29 cellular contexts compared by ENCODE assay signal in the genomic region with DNA sequence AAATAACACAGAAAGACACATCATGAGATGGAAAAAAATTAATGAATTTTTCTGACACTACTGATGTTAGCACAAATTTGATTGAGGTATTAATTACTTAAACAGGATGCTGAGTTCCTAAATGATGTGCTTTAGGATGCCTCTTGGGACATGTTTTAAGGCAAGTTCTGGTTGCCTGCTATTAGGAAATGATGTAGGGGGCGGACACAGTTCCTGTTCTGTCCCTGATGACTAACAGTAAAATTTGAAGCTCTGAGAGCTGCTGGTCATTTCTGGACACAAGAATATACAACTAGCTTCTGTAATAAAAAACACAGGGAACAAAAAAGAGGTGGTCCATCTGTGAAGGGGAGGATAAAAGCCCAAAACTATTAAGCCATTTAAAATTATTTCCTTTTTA.
DNase-seq lines count a peak whose midpoint lies in the region; TF ChIP-seq lines count a peak whose summit lies in the region.
"Had no signal": no experiment of that assay in that cellular context is flagged by ENCODE, and none has a peak within 500 bp of the region (broad histone marks: within the 10 kb centered on the region; RNA-seq: fewer than 3 reads in every experiment).

No MANE protein-coding gene starts in this region.

- no peak overlapping the region for H3K27ac ChIP-seq in GM23248
- no peak overlapping the region for H3K27ac ChIP-seq in mesenchymal stem cell (ENCODE audit: low read length, poor library complexity, severe bottlenecking)
- H3K27ac ChIP-seq: C4-2B, left ventricle myocardium inferior, prostate gland, transverse colon had no signal

- H4K8ac ChIP-seq in mesenchymal stem cell (ENCODE audit: low read length): no peak overlapping the region

- no peak for TF ChIP-seq CTCF in AG10803 (conservative IDR thresholded peaks at IDR 0.05; ENCODE audit: low read length)

- H3K79me1 ChIP-seq in mesenchymal stem cell (replicated peaks; ENCODE audit: low read length, poor library complexity, severe bottlenecking): no peaks in the 10 kb centered on the region

- WGBS in GM23248 (ENCODE audit: low coverage in 1 of 2, low lambda C conversion rate in 2 of 2, missing lambda C conversion rate in 2 of 2), 2 experiments: 62 to 79% methylated on average over 1 of the region's 1 CpG
- no CpG with 5 or more reads among the region's 1 CpG for WGBS in mesenchymal stem cell

- H4K20me1 ChIP-seq in GM23248 (ENCODE audit: insufficient read depth): no peaks in the 10 kb centered on the region

- in situ Hi-C loops in GM23248 (cut with MboI): no loop called here
- in situ Hi-C loops in ACHN (cut with HindIII; ENCODE audit: low pct_ligation_motif_present, low pct_unique_long_range_greater_than_20kb, low sequenced_read_pairs): no loop called here

- H3K4me2 ChIP-seq in GM23248 (ENCODE audit: unreplicated experiment) (no peak overlapping the region), mesenchymal stem cell (ENCODE audit: low read length, poor library complexity, severe bottlenecking) (no peak overlapping the region)

- H2BK120ac ChIP-seq in mesenchymal stem cell (ENCODE audit: low read depth, low read length): no peak overlapping the region

- H3K9ac ChIP-seq in GM23248: no peak overlapping the region
- H3K9ac ChIP-seq in mesenchymal stem cell (ENCODE audit: low read length): no peak overlapping the region

- no peaks in the 10 kb centered on the region for H3K79me2 ChIP-seq in GM23248 (ENCODE audit: insufficient read depth)

- no peaks in the 10 kb centered on the region for H3K9me3 ChIP-seq in GM23248 (ENCODE audit: low read depth)
- H3K9me3 ChIP-seq in mesenchymal stem cell (ENCODE audit: control insufficient read depth, low read length): no peaks in the 10 kb centered on the region
- H3K9me3 ChIP-seq: left ventricle myocardium inferior, prostate gland, transverse colon had no signal

- H3K4ac ChIP-seq in mesenchymal stem cell (ENCODE audit: low read depth in 1 of 2, low read length in 2 of 2): no peak overlapping the region

- H3K18ac ChIP-seq in mesenchymal stem cell (ENCODE audit: low read depth in 1 of 2, low read length in 2 of 2): no peak overlapping the region

- H3K14ac ChIP-seq in mesenchymal stem cell (ENCODE audit: low read length in 2 of 2): no peak overlapping the region

- H3K4me3 ChIP-seq in AG10803 (ENCODE audit: low read length): no peak overlapping the region
- no peak overlapping the region for H3K4me3 ChIP-seq in GM23248
- no peak overlapping the region for H3K4me3 ChIP-seq in mesenchymal stem cell (ENCODE audit: insufficient read depth in 1 of 2, low read depth in 1 of 2, low read length in 2 of 2)
- H3K4me3 ChIP-seq: GM23338, left ventricle myocardium inferior, prostate gland, transverse colon had no signal

- H2BK15ac ChIP-seq in mesenchymal stem cell (ENCODE audit: low read depth, poor library complexity, severe bottlenecking): no peak overlapping the region

- H3F3A ChIP-seq in GM23248 (ENCODE audit: insufficient read depth): no peaks in the 10 kb centered on the region

- H3K4me1 ChIP-seq in GM23248 (ENCODE audit: insufficient read depth) (peaks cover 8% of the 10 kb centered on the region; the same call in 1 of the 2 replicates), mesenchymal stem cell (ENCODE audit: control insufficient read depth, insufficient read depth, low read depth, low read length) (no peaks in the 10 kb centered on the region)
- H3K4me1 ChIP-seq: prostate gland, transverse colon had no signal

- H3K27me3 ChIP-seq in GM23248 (replicated peaks; ENCODE audit: insufficient read depth) (no peaks in the 10 kb centered on the region), mesenchymal stem cell (ENCODE audit: control insufficient read depth in 1 of 2, insufficient read depth in 1 of 2, low read length in 2 of 2) (no peaks in the 10 kb centered on the region)
- H3K27me3 ChIP-seq: transverse colon had no signal

- DNase-seq in AG10803 (ENCODE audit: low read depth): peak; percentile 36
- DNase-seq in GM23248: peak; percentile 58
- peak; percentile 38 for DNase-seq in dermis blood vessel endothelial cell
- DNase-seq in mesenchymal stem cell: peak; percentile 69
- DNase-seq in erythroblast (lab: John Stamatoyannopoulos, UW): no peak
- DNase-seq in ACHN: no peak
- DNase-seq in D341Med (ENCODE audit: low spot score): no peak
- DNase-seq in DMS53 treated with DMSO at 0.1 percent for 48 hours (lab: John Stamatoyannopoulos, UW; ENCODE audit: unreplicated experiment): no peak
- DNase-seq: activated CD4-positive, alpha-beta T cell treated with anti-CD3 and anti-CD28 coated beads, Interleukin-2, amount 50 U/mL, for 48 hours; activated gamma-delta T cell treated with Interleukin-2 at 50 U/mL for 16 hours; activated naive CD8-positive, alpha-beta T cell treated with anti-CD3 and anti-CD28 coated beads, Interleukin-2, amount 10 ng/mL, durations not matched to agents 7 days and 5 days; activated T-cell treated with anti-CD3 and anti-CD28 coated beads, Interleukin-2, amount 50 U/mL, for 48 hours; Calu3; central memory CD4-positive, alpha-beta T cell; DND-41; islet precursor cell; left ventricle myocardium inferior; naive thymus-derived CD4-positive, alpha-beta T cell; NCI-H1105; NCI-H1930; NCI-H526 treated with DMSO at 0.1 percent for 48 hours; NK-92 treated with Interleukin-12 subunit alpha and Interleukin-12 subunit beta, amount 100 ng/mL, for 24 hours; stimulated activated CD4-positive, alpha-beta T cell treated with anti-CD3 and anti-CD28 coated beads, Interleukin-15, amount 100 ng/mL, for 24 hours; stimulated activated CD4-positive, alpha-beta T cell treated with anti-CD3 and anti-CD28 coated beads, Interleukin-4, amount 100 ng/mL, for 4 hours; T-helper 2 cell; transverse colon had no signal

- H4K91ac ChIP-seq in mesenchymal stem cell (ENCODE audit: low read length): no peak overlapping the region

- H3K23ac ChIP-seq in mesenchymal stem cell (ENCODE audit: low read length in 2 of 2): no peak overlapping the region

- TF ChIP-seq POLR2A in erythroblast (IDR thresholded peaks at IDR 0.05; ENCODE audit: low read length): no peak

- H3K9me2 ChIP-seq in GM23248 (ENCODE audit: insufficient read depth): no peaks in the 10 kb centered on the region

- H2AK5ac ChIP-seq in mesenchymal stem cell (ENCODE audit: low read length, severe bottlenecking): no peak overlapping the region

- H3K36me3 ChIP-seq in GM23248 (ENCODE audit: low read depth) (no peaks in the 10 kb centered on the region), mesenchymal stem cell (ENCODE audit: control insufficient read depth in 1 of 2, insufficient read depth in 2 of 2, low read depth in 1 of 2, low read length in 2 of 2) (no peaks in the 10 kb centered on the region)
- H3K36me3 ChIP-seq: left ventricle myocardium inferior, prostate gland, transverse colon had no signal

- no peak overlapping the region for H2BK12ac ChIP-seq in mesenchymal stem cell (ENCODE audit: low read length in 2 of 2)

- H2BK5ac ChIP-seq in mesenchymal stem cell (ENCODE audit: low read depth, low read length, poor library complexity, severe bottlenecking): no peak overlapping the region

- H2AFZ ChIP-seq in GM23248 (no peak overlapping the region), mesenchymal stem cell (ENCODE audit: low read depth, low read length) (no peak overlapping the region)
- H2AFZ ChIP-seq: GM23338 had no signal

Comparison
In these comparisons a context has a peak if more than half of its experiments do, and no peak if none do; other contexts are left out.
1. DNase-seq: peak in AG10803 (single experiment), GM23248 (single experiment), dermis blood vessel endothelial cell (single experiment) and mesenchymal stem cell (single experiment); none in erythroblast (0 of 2), ACHN (single experiment), D341Med (single experiment) and DMS53 treated with DMSO at 0.1 percent for 48 hours (single experiment).